9 cellular contexts compared by ENCODE assay signal in the genomic region with DNA sequence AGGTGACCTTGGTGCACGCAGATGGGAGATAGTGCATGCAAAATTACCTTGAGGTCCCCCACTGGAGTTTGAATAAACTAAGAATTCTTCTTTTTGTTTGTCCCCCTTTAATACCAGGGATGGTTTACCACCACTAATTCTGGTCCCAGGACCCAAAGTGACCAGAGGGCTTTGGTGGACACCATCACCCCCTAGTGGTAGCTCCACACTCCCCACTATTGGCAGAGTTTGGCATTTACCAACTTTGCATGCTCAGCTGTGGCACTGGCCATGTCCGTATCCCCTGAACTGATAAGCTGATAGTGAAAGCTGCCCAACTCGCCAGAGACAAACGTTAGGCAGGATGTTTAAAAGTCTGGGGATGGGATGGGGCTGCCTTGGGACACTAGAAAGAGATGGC. TPM values are rescaled to one million over a fixed set of nuclear protein-coding genes. Genes with fewer than 3 reads are reported as not detected.
DNase-seq lines count a peak whose midpoint lies in the region; ATAC-seq and TF ChIP-seq lines count a peak whose summit lies in the region.
"Had no signal": no experiment of that assay in that cellular context is flagged by ENCODE, and none has a peak within 500 bp of the region (broad histone marks: within the 10 kb centered on the region; RNA-seq: fewer than 3 reads in every experiment).

No MANE protein-coding gene starts in this region.

- no peak overlapping the region for H3K27ac ChIP-seq in Karpas-422 (ENCODE audit: low read length)
- no peak overlapping the region for H3K27ac ChIP-seq in adrenal gland
- no peak overlapping the region for H3K27ac ChIP-seq in tibial nerve
- H3K27ac ChIP-seq: BLaER1 treated with 17β-estradiol and CSF1 and Interleukin-3, amounts not matched to agents 10 nM and 100 nM had no signal

- H3K27me3 ChIP-seq in Karpas-422 (ENCODE audit: low read length) (no peaks in the 10 kb centered on the region), adrenal gland (peaks cover 35% of the 10 kb centered on the region), tibial nerve (peaks cover 0 to 47% of the 10 kb centered on the region in 2 donors)

- DNase-seq in NCI-H2107 treated with DMSO at 0.1 percent for 48 hours (lab: John Stamatoyannopoulos, UW; ENCODE audit: unreplicated experiment) (peak; percentile 35), NCI-H2107 (lab: John Stamatoyannopoulos, UW) (no peak), Karpas-422 (peak; percentile 79), adrenal gland (peak in 6 of 7 donors; percentile 23 to 78 (median 35)), inferior parietal cortex (ENCODE audit: extremely low spot score) (peak; percentile 84), tibial nerve (ENCODE audit: low spot score in 2 of 2) (peak in 1 of 2 donors; percentile 22), epidermal melanocyte (ENCODE audit: insufficient read length, low spot score) (no peak)

- no peak overlapping the region for H3K4me3 ChIP-seq in Karpas-422 (ENCODE audit: low read length)
- no peak overlapping the region for H3K4me3 ChIP-seq in adrenal gland
- H3K4me3 ChIP-seq in tibial nerve: no peak overlapping the region

- H3K9me3 ChIP-seq in Karpas-422 (ENCODE audit: low read length) (no peaks in the 10 kb centered on the region), adrenal gland (replicated peaks in 1 of 3) (no peaks in the 10 kb centered on the region), tibial nerve (no peaks in the 10 kb centered on the region)
- H3K9me3 ChIP-seq: BLaER1 treated with 17β-estradiol and CSF1 and Interleukin-3, amounts not matched to agents 10 nM and 100 nM had no signal

- WGBS in adrenal gland, 4 donors: 4 to 12% (median 7%) methylated on average over 4 of the region's 4 CpGs
- 34 to 35% methylated on average over 4 of the region's 4 CpGs for WGBS in tibial nerve, 2 donors

- TF ChIP-seq POLR2A in adrenal gland (IDR thresholded peaks at IDR 0.05) (no peak), tibial nerve (IDR thresholded peaks at IDR 0.05) (no peak)

- H2AFZ ChIP-seq in Karpas-422 (ENCODE audit: low read length): no peak overlapping the region

- no peaks in the 10 kb centered on the region for H3K9me2 ChIP-seq in Karpas-422 (replicated peaks; ENCODE audit: insufficient read depth, low read length)

- H3K4me1 ChIP-seq in Karpas-422 (ENCODE audit: low read length): peaks cover 24% of the 10 kb centered on the region
- H3K4me1 ChIP-seq in adrenal gland (replicated peaks in 1 of 2): no peaks in the 10 kb centered on the region
- H3K4me1 ChIP-seq in tibial nerve: peaks cover 0 to 50% (median 9%) of the 10 kb centered on the region in 4 donors

- intact Hi-C loops in adrenal gland (cut with DNase I): no loop called here

- no peak for TF ChIP-seq EP300 in tibial nerve (IDR thresholded peaks at IDR 0.05)

- no peak overlapping the region for H3K9ac ChIP-seq in Karpas-422 (ENCODE audit: low read length)
- H3K9ac ChIP-seq: BLaER1 treated with 17β-estradiol and CSF1 and Interleukin-3, amounts not matched to agents 10 nM and 100 nM had no signal

- no peaks in the 10 kb centered on the region for H3K36me3 ChIP-seq in Karpas-422 (ENCODE audit: insufficient read depth, low read length)
- no peaks in the 10 kb centered on the region for H3K36me3 ChIP-seq in adrenal gland (replicated peaks in 1 of 2)
- no peaks in the 10 kb centered on the region for H3K36me3 ChIP-seq in tibial nerve
- H3K36me3 ChIP-seq: BLaER1 treated with 17β-estradiol and CSF1 and Interleukin-3, amounts not matched to agents 10 nM and 100 nM had no signal

- TF ChIP-seq CTCF in adrenal gland (IDR thresholded peaks at IDR 0.05) (peak; percentile 24 to 55 (median 44)), tibial nerve (IDR thresholded peaks at IDR 0.05) (peak; percentile 36 to 65 (median 50))

- ATAC-seq in GM21447 (IDR thresholded peaks at IDR 0.05; ENCODE audit: unreplicated experiment): no peak

- H3K79me2 ChIP-seq in Karpas-422 (ENCODE audit: low read length): no peaks in the 10 kb centered on the region

- H3K4me2 ChIP-seq in Karpas-422 (ENCODE audit: low read depth, low read length, poor library complexity, severe bottlenecking): no peak overlapping the region

- no peaks in the 10 kb centered on the region for H4K20me1 ChIP-seq in Karpas-422 (ENCODE audit: insufficient read depth, low read depth, low read length)

RNA-seq across cellular contexts. Expression of a gene that starts 3.3 kb away (rescaled TPM):
- 5.3 TPM in 2 replicates for total RNA-seq in Karpas-422 (2014; rRNA removed; shearing (Covaris generic); ENCODE audit: low replicate concordance)
- 10 to 100 TPM in 2 of 8 donors, 1 to 10 TPM in 6; 2.5 to 15.6 (median 7.3) TPM for total RNA-seq in adrenal gland
- 1 to 10 TPM; 4.0 to 6.9 (median 6.7) TPM for polyA plus RNA-seq in adrenal gland
- total RNA-seq in tibial nerve: 10 to 100 TPM in 3 of 4 donors, 1 to 10 TPM in 1; 9.0 to 14.9 (median 12.3) TPM

Comparison
In these comparisons a context has a peak if more than half of its experiments do, and no peak if none do; other contexts are left out.
1. DNase-seq: peak in NCI-H2107 treated with DMSO at 0.1 percent for 48 hours (single experiment), Karpas-422 (single experiment), adrenal gland (6 of 7) and inferior parietal cortex (single experiment); none in NCI-H2107 (single experiment) and epidermal melanocyte (single experiment).